Comparison of ENCODE assay signal across 8 cellular contexts in genomic region chr10:45727421-45727965, GRCh38. TPM values are rescaled to one million over a fixed set of nuclear protein-coding genes. Genes with fewer than 3 reads are reported as not detected.
DNase-seq lines count a peak whose midpoint lies in the region; ATAC-seq, FAIRE-seq and TF ChIP-seq lines count a peak whose summit lies in the region.
"Not testable (repeated sequence)": the region's sequence is repeated elsewhere in the genome, so short reads cannot be mapped to it uniquely, and the experiment has no call there.

No MANE protein-coding gene starts in this region.

- not testable (repeated sequence) for H3K9me3 Mint-ChIP-seq in activated CD8-positive, alpha-beta T cell treated with anti-CD3 and anti-CD28 coated beads, Interleukin-2, amount 10 ng/mL, durations not matched to agents 7 days and 5 days (ENCODE audit: insufficient read depth)

- H3K36me3 Mint-ChIP-seq in activated CD8-positive, alpha-beta T cell treated with anti-CD3 and anti-CD28 coated beads, Interleukin-2, amount 10 ng/mL, durations not matched to agents 7 days and 5 days (ENCODE audit: low read depth), result not testable (repeated sequence)

- not testable (repeated sequence) for H3K27me3 Mint-ChIP-seq in activated CD8-positive, alpha-beta T cell treated with anti-CD3 and anti-CD28 coated beads, Interleukin-2, amount 10 ng/mL, durations not matched to agents 7 days and 5 days (ENCODE audit: low read depth)

- H3K4me3 Mint-ChIP-seq in activated CD8-positive, alpha-beta T cell treated with anti-CD3 and anti-CD28 coated beads, Interleukin-2, amount 10 ng/mL, durations not matched to agents 7 days and 5 days, result peak overlapping the region; percentile 79

- TF ChIP-seq RAD21 in A549 (conservative IDR thresholded peaks at IDR 0.05 in 1 of 2, IDR thresholded peaks at IDR 0.05 in 1 of 2), result not testable (repeated sequence)

- DNase-seq in A549 (ENCODE audit: low read depth in 1 of 2, low spot score in 1 of 2); activated CD8-positive, alpha-beta T cell treated with anti-CD3 and anti-CD28 coated beads, Interleukin-2, amount 10 ng/mL, durations not matched to agents 7 days and 5 days; kidney epithelial cell (ENCODE audit: low read depth): not testable (repeated sequence)

- H3K27ac ChIP-seq in A549 (peak overlapping the region; percentile 72 to 90), rectal smooth muscle tissue (ENCODE audit: low read depth, low read length) (peak overlapping the region; percentile 73)
- H3K27ac ChIP-seq in HUES6 (ENCODE audit: low read depth, low read length); ectodermal cell (ENCODE audit: insufficient read depth, low read depth, low read length, poor library complexity, severe bottlenecking): not testable (repeated sequence)

- not testable (repeated sequence) for H3K36me3 ChIP-seq in HUES6 (ENCODE audit: control insufficient read depth, insufficient read depth, low read length); ectodermal cell (ENCODE audit: control insufficient read depth, insufficient read depth, low read length); kidney epithelial cell (ENCODE audit: control insufficient read depth, insufficient read depth, low read length); rectal smooth muscle tissue (ENCODE audit: control insufficient read depth, insufficient read depth, low read length)

- not testable (repeated sequence) for FAIRE-seq in A549 (lab: Jason Lieb, UNC)

- POLR2A ChIA-PET in A549 (lab: Yijun Ruan, JAX), result not testable (repeated sequence)
- POLR2A ChIA-PET in activated CD8-positive, alpha-beta T cell treated with anti-CD3 and anti-CD28 coated beads, Interleukin-2, amount 10 ng/mL, durations not matched to agents 7 days and 5 days (lab: Charles Lee), result interaction anchor here (1.7 kb wide), 1 partner anchor 55 kb away, joined by 3 read pairs; the partner anchor contains the start of gene ZFAND4

- not testable (repeated sequence) for H3K9me3 ChIP-seq in A549; HUES6 (ENCODE audit: control insufficient read depth, insufficient read depth, low read depth, low read length); ectodermal cell (ENCODE audit: control insufficient read depth, low read length)

- ATAC-seq in A549 (peak; percentile 85 to 90), GM19023 (IDR thresholded peaks at IDR 0.05; ENCODE audit: unreplicated experiment) (peak; percentile 66), HG02678 (IDR thresholded peaks at IDR 0.05; ENCODE audit: unreplicated experiment) (peak; percentile 63)
- peak; percentile 65 for ATAC-seq in activated CD8-positive, alpha-beta T cell treated with anti-CD3 and anti-CD28 coated beads, Interleukin-2, amount 10 ng/mL, durations not matched to agents 7 days and 5 days

- 5% methylated on average over 25 of the region's 45 CpGs for WGBS in A549 (ENCODE audit: missing lambda C conversion rate)
- WGBS in ectodermal cell, 2 experiments, result 6 to 7% methylated on average over 11 to 15 of the region's 45 CpGs

- TF ChIP-seq POLR2A in A549 (IDR thresholded peaks at IDR 0.05; ENCODE audit: low read length), result not testable (repeated sequence)

- H3K27ac Mint-ChIP-seq in activated CD8-positive, alpha-beta T cell treated with anti-CD3 and anti-CD28 coated beads, Interleukin-2, amount 10 ng/mL, durations not matched to agents 7 days and 5 days, result peak overlapping the region; percentile 80

- H3K4me1 ChIP-seq in A549; HUES6 (ENCODE audit: control insufficient read depth, insufficient read depth, low read length); ectodermal cell (ENCODE audit: control insufficient read depth, insufficient read depth, low read length); rectal smooth muscle tissue (ENCODE audit: control insufficient read depth, insufficient read depth, low read length): not testable (repeated sequence)

- not testable (repeated sequence) for TF ChIP-seq EP300 in A549 (IDR thresholded peaks at IDR 0.05)

- H3K4me3 ChIP-seq in A549, result peak overlapping the region; percentile 99
- peak overlapping the region; percentile 75 for H3K4me3 ChIP-seq in HUES6 (ENCODE audit: low read depth, low read length)
- H3K4me3 ChIP-seq in ectodermal cell (ENCODE audit: insufficient read depth, low read depth, low read length), result peak overlapping the region; percentile 58
- H3K4me3 ChIP-seq in kidney epithelial cell (ENCODE audit: low read depth, low read length), result peak overlapping the region; percentile 71
- peak overlapping the region; percentile 82 for H3K4me3 ChIP-seq in rectal smooth muscle tissue (ENCODE audit: low read length)

- TF ChIP-seq CTCF in A549 (IDR thresholded peaks at IDR 0.05); kidney epithelial cell (IDR thresholded peaks at IDR 0.05; ENCODE audit: insufficient read depth, low read length, poor library complexity, severe bottlenecking): not testable (repeated sequence)

- CTCF ChIA-PET in A549 (lab: Yijun Ruan, JAX), result interaction anchor here (1.1 kb wide), 1 partner anchor 263 kb away, joined by 3 read pairs; no protein-coding TSS in a partner anchor
- CTCF ChIA-PET in activated CD8-positive, alpha-beta T cell treated with anti-CD3 and anti-CD28 coated beads, Interleukin-2, amount 10 ng/mL, durations not matched to agents 7 days and 5 days (lab: Charles Lee), result not testable (repeated sequence)

- peak overlapping the region; percentile 77 for H3K9ac ChIP-seq in HUES6 (ENCODE audit: low read length)
- peak overlapping the region; percentile 21 for H3K9ac ChIP-seq in rectal smooth muscle tissue (ENCODE audit: low read length)

- peaks cover 11% of the 10 kb centered on the region for H3K4me1 Mint-ChIP-seq in activated CD8-positive, alpha-beta T cell treated with anti-CD3 and anti-CD28 coated beads, Interleukin-2, amount 10 ng/mL, durations not matched to agents 7 days and 5 days (ENCODE audit: low read depth)

- H3K4me2 ChIP-seq in A549, result peak overlapping the region; percentile 65

- H3K27me3 ChIP-seq in HUES6 (ENCODE audit: control insufficient read depth, insufficient read depth, low read length); ectodermal cell (ENCODE audit: control insufficient read depth, insufficient read depth, low read length, poor library complexity, severe bottlenecking); kidney epithelial cell (ENCODE audit: control insufficient read depth, insufficient read depth, low read length); rectal smooth muscle tissue (ENCODE audit: control insufficient read depth, insufficient read depth, low read length): not testable (repeated sequence)

RNA-seq across cellular contexts. Expression of gene WASHC2C, which starts 0.4 kb away (rescaled TPM):
- polyA plus RNA-seq in A549 (2011; rRNA removed) (27.7 and 38.7 TPM in 2 replicates), A549 (2017; fragmentation: RNase III; extraction: RNeasy Plus Mini Kit Qiagen cat#74134 plus additional on column Dnase treatment) (19.8 to 24.9 TPM (median 24.7 TPM) in 3 replicates)
- polyA plus RNA-seq in A549 (2012; cell fraction: cytosol; rRNA removed), result 8.1 and 9.7 TPM in 2 replicates
- 12.3 and 14.0 TPM in 2 replicates for polyA plus RNA-seq in A549 (2012; cell fraction: nucleus; rRNA removed)
- 11.0 and 13.6 TPM in 2 replicates for polyA minus RNA-seq in A549 (2011; rRNA and poly(A)+ RNA removed)
- 10 to 100 TPM; 39.4 to 42.9 TPM for total RNA-seq in activated CD8-positive, alpha-beta T cell treated with anti-CD3 and anti-CD28 coated beads, Interleukin-2, amount 10 ng/mL, durations not matched to agents 7 days and 5 days
- 33.9 TPM for polyA plus RNA-seq in ectodermal cell (2013, experiment 1 of 4)
- polyA plus RNA-seq in ectodermal cell (2013, experiment 2 of 4), result 35.4 TPM
- 22.3 TPM for polyA plus RNA-seq in ectodermal cell (2013, experiment 3 of 4)
- polyA plus RNA-seq in ectodermal cell (2013, experiment 4 of 4), result 28.0 TPM
- total RNA-seq in kidney epithelial cell, result 49.1 and 51.5 TPM in 2 replicates

RNA-seq across cellular contexts. Expression of gene ZFAND4, which starts 54.9 kb away (rescaled TPM):
- 7.4 and 7.7 TPM in 2 replicates for polyA plus RNA-seq in A549 (2011; rRNA removed)
- 2.3 and 2.6 TPM in 2 replicates for polyA plus RNA-seq in A549 (2012; cell fraction: cytosol; rRNA removed)
- polyA plus RNA-seq in A549 (2012; cell fraction: nucleus; rRNA removed), result 1.2 and 1.9 TPM in 2 replicates
- polyA plus RNA-seq in A549 (2017; fragmentation: RNase III; extraction: RNeasy Plus Mini Kit Qiagen cat#74134 plus additional on column Dnase treatment), result 2.9 to 4.5 TPM (median 3.7 TPM) in 3 replicates
- polyA minus RNA-seq in A549 (2011; rRNA and poly(A)+ RNA removed), result 5.2 and 5.3 TPM in 2 replicates
- 10 to 100 TPM; 23.2 to 23.3 TPM for total RNA-seq in activated CD8-positive, alpha-beta T cell treated with anti-CD3 and anti-CD28 coated beads, Interleukin-2, amount 10 ng/mL, durations not matched to agents 7 days and 5 days
- polyA plus RNA-seq in ectodermal cell (2013, experiment 1 of 4), result 14.3 TPM
- 14.4 TPM for polyA plus RNA-seq in ectodermal cell (2013, experiment 2 of 4)
- 12.2 TPM for polyA plus RNA-seq in ectodermal cell (2013, experiment 3 of 4)
- 11.7 TPM for polyA plus RNA-seq in ectodermal cell (2013, experiment 4 of 4)
- 9.1 and 11.4 TPM in 2 replicates for total RNA-seq in kidney epithelial cell
